In genomic region chr1:23980725-23981063, GRCh38 we compare ENCODE assay signal across 1 cellular context.
TF ChIP-seq lines count a peak whose summit lies in the region.

No MANE protein-coding gene starts in this region.

TF ChIP-seq in K562, 482 proteins besides CTCF, POLR2A, EP300 and RAD21 (continued from another document and continues in another):
- TF ChIP-seq FOXA3 (CRISPR knock-in tag; conservative IDR thresholded peaks at IDR 0.05 in 1 of 2, IDR thresholded peaks at IDR 0.05 in 1 of 2) (peak in 1 of 2 experiments; percentile 69; a peak in 1 of 4 replicates), BRD9 (IDR thresholded peaks at IDR 0.05; ENCODE audit: low read depth, partially characterized antibody) (peak; percentile 15), ZZZ3 (IDR thresholded peaks at IDR 0.05) (no peak), NELFE (IDR thresholded peaks at IDR 0.05; ENCODE audit: insufficient read depth, insufficient read length) (no peak), TAF7 (tag; IDR thresholded peaks at IDR 0.05) (peak; percentile 79), MYBL2 (IDR thresholded peaks at IDR 0.05; ENCODE audit: low read depth) (no peak), MYBL2 (CRISPR knock-in tag; IDR thresholded peaks at IDR 0.05; ENCODE audit: borderline replicate concordance) (no peak), HBP1 (CRISPR knock-in tag; IDR thresholded peaks at IDR 0.05) (no peak), PKNOX1 (IDR thresholded peaks at IDR 0.05) (0 out of 2 replicates have a peak, but pooled peaks have one; percentile 1), ZSCAN32 (CRISPR knock-in tag; IDR thresholded peaks at IDR 0.05) (no peak), U2AF2 (optimal IDR thresholded peaks at IDR 0.05; ENCODE audit: low read depth, low read length) (no peak), ZNF511 (CRISPR knock-in tag; IDR thresholded peaks at IDR 0.05) (no peak), MECOM (CRISPR knock-in tag; IDR thresholded peaks at IDR 0.05) (0 out of 2 replicates have a peak, but pooled peaks have one; percentile 12), BRF1 (IDR thresholded peaks at IDR 0.05; ENCODE audit: borderline replicate concordance, extremely low read depth, insufficient read length) (no peak), ZNF695 (CRISPR knock-in tag; IDR thresholded peaks at IDR 0.05) (no peak), CREB3 (tag; conservative IDR thresholded peaks at IDR 0.05; ENCODE audit: low read depth) (peak; percentile 85; the same call in 1 of the 2 replicates), ZC3H8 (IDR thresholded peaks at IDR 0.05) (no peak), NR1H2 (CRISPR knock-in tag; IDR thresholded peaks at IDR 0.05) (no peak), ZNF384 (IDR thresholded peaks at IDR 0.05; ENCODE audit: low read depth, low read length) (no peak), ZNF518B (CRISPR knock-in tag; IDR thresholded peaks at IDR 0.05) (no peak), ZNF197 (CRISPR knock-in tag; IDR thresholded peaks at IDR 0.05; ENCODE audit: low read depth) (peak; percentile 77), BRD4 (IDR thresholded peaks at IDR 0.05) (peak; percentile 78; the same call in 1 of the 2 replicates), ID3 (CRISPR knock-in tag; IDR thresholded peaks at IDR 0.05) (no peak), ID3 (tag; IDR thresholded peaks at IDR 0.05) (peak; percentile 78; the same call in 1 of the 2 replicates), SNIP1 (IDR thresholded peaks at IDR 0.05; ENCODE audit: low read depth) (0 out of 2 replicates have a peak, but pooled peaks have one; percentile 40), BACH1 (tag; IDR thresholded peaks at IDR 0.05) (peak; percentile 51; the same call in 1 of the 2 replicates), TCF15 (CRISPR knock-in tag; IDR thresholded peaks at IDR 0.05) (0 out of 2 replicates have a peak, but pooled peaks have one; percentile 9), STAT6 (CRISPR knock-in tag; IDR thresholded peaks at IDR 0.05) (no peak; the same call in 1 of the 2 replicates), CHD7 (IDR thresholded peaks at IDR 0.05; ENCODE audit: low read depth, low read length) (no peak), ESRRB (CRISPR knock-in tag; IDR thresholded peaks at IDR 0.05; ENCODE audit: borderline replicate concordance) (no peak), FOSL1 (tag; conservative IDR thresholded peaks at IDR 0.05) (no peak; the same call in none of the 2 replicates), DPF2 (IDR thresholded peaks at IDR 0.05) (peak; percentile 68), MITF (IDR thresholded peaks at IDR 0.05) (no peak)
